9 cellular contexts compared by ENCODE assay signal in genomic region chr13:28059214-28059613, GRCh38. TPM values are rescaled to one million over a fixed set of nuclear protein-coding genes. Genes with fewer than 3 reads are reported as not detected.
DNase-seq lines count a peak whose midpoint lies in the region; TF ChIP-seq lines count a peak whose summit lies in the region.
"Had no signal": no experiment of that assay in that cellular context is flagged by ENCODE, and none has a peak within 500 bp of the region (broad histone marks: within the 10 kb centered on the region; RNA-seq: fewer than 3 reads in every experiment).

No MANE protein-coding gene starts in this region.

- H3K27me3 ChIP-seq in MM.1S (replicated peaks; ENCODE audit: insufficient read depth, low read length), result no peaks in the 10 kb centered on the region

- H3K9me3 Mint-ChIP-seq in activated CD4-positive, alpha-beta memory T cell treated with anti-CD3 and anti-CD28 coated beads, Interleukin-2, amount 10 ng/mL, durations not matched to agents 7 days and 5 days, result no peaks in the 10 kb centered on the region

- H3K36me3 Mint-ChIP-seq in activated CD4-positive, alpha-beta memory T cell treated with anti-CD3 and anti-CD28 coated beads, Interleukin-2, amount 10 ng/mL, durations not matched to agents 7 days and 5 days (ENCODE audit: low read depth), result no peaks in the 10 kb centered on the region

- TF ChIP-seq CTCF in MM.1S (IDR thresholded peaks at IDR 0.05; ENCODE audit: low read length), result peak; percentile 36
- TF ChIP-seq CTCF in fibroblast of villous mesenchyme (IDR thresholded peaks at IDR 0.05; ENCODE audit: insufficient read depth, low read depth, low read length), result peak; percentile 67

- H3F3A ChIP-seq in MM.1S (ENCODE audit: insufficient read depth, low read length), result no peaks in the 10 kb centered on the region

- no peak overlapping the region for H3K4me2 ChIP-seq in MM.1S (ENCODE audit: low read depth, low read length)

- no peaks in the 10 kb centered on the region for H3K36me3 ChIP-seq in MM.1S (replicated peaks; ENCODE audit: insufficient read depth, low read length)

- no peaks in the 10 kb centered on the region for H3K9me2 ChIP-seq in MM.1S (replicated peaks; ENCODE audit: insufficient read depth, low read length)

- no peaks in the 10 kb centered on the region for H4K20me1 ChIP-seq in MM.1S (ENCODE audit: insufficient read depth, low read length)

- peak; percentile 57 for DNase-seq in DMS 273 (lab: John Stamatoyannopoulos, UW; ENCODE audit: unreplicated experiment)
- no peak for DNase-seq in DMS 273 treated with DMSO at 0.1 percent for 48 hours (lab: John Stamatoyannopoulos, UW)
- peak; percentile 37 for DNase-seq in MM.1S
- peak; percentile 36 for DNase-seq in activated CD4-positive, alpha-beta memory T cell treated with anti-CD3 and anti-CD28 coated beads, Interleukin-2, amount 10 ng/mL, durations not matched to agents 7 days and 5 days
- peak; percentile 45 for DNase-seq in fibroblast of villous mesenchyme (ENCODE audit: low read depth)
- DNase-seq in stimulated activated CD4-positive, alpha-beta T cell treated with anti-CD3 and anti-CD28 coated beads, TNF-alpha, amount 100 ng/mL, for 24 hours (ENCODE audit: low read depth in 3 of 3), result peak; percentile 2 to 39 (median 2)
- DNase-seq in globus pallidus (ENCODE audit: low spot score), result no peak
- DNase-seq in NCI-H345 treated with DMSO at 0.1 percent for 48 hours (lab: John Stamatoyannopoulos, UW; ENCODE audit: unreplicated experiment), result no peak

- H2AFZ ChIP-seq in MM.1S (ENCODE audit: low read length), result no peak overlapping the region

- H3K4me3 Mint-ChIP-seq in activated CD4-positive, alpha-beta memory T cell treated with anti-CD3 and anti-CD28 coated beads, Interleukin-2, amount 10 ng/mL, durations not matched to agents 7 days and 5 days, result no peak overlapping the region

- peaks cover 18% of the 10 kb centered on the region for H3K27me3 Mint-ChIP-seq in activated CD4-positive, alpha-beta memory T cell treated with anti-CD3 and anti-CD28 coated beads, Interleukin-2, amount 10 ng/mL, durations not matched to agents 7 days and 5 days

- no peak overlapping the region for H3K9ac ChIP-seq in MM.1S (ENCODE audit: low read length)

- H3K4me1 ChIP-seq in MM.1S (ENCODE audit: low read length), result no peaks in the 10 kb centered on the region

- no peak overlapping the region for H3K27ac ChIP-seq in MM.1S (ENCODE audit: low read length)

- CTCF ChIA-PET in activated CD4-positive, alpha-beta memory T cell treated with anti-CD3 and anti-CD28 coated beads, Interleukin-2, amount 10 ng/mL, durations not matched to agents 7 days and 5 days (lab: Charles Lee), result interaction anchor here (0.7 kb wide), 1 partner anchor 78 kb away, joined by 3 read pairs; no protein-coding TSS in a partner anchor

- no peak overlapping the region for H3K27ac Mint-ChIP-seq in activated CD4-positive, alpha-beta memory T cell treated with anti-CD3 and anti-CD28 coated beads, Interleukin-2, amount 10 ng/mL, durations not matched to agents 7 days and 5 days

- H3K9me3 ChIP-seq in MM.1S (replicated peaks; ENCODE audit: insufficient read depth, low read length), result no peaks in the 10 kb centered on the region

- no peaks in the 10 kb centered on the region for H3K4me1 Mint-ChIP-seq in activated CD4-positive, alpha-beta memory T cell treated with anti-CD3 and anti-CD28 coated beads, Interleukin-2, amount 10 ng/mL, durations not matched to agents 7 days and 5 days

- H3K4me3 ChIP-seq in MM.1S (ENCODE audit: low read length), result no peak overlapping the region
- H3K4me3 ChIP-seq in fibroblast of villous mesenchyme (ENCODE audit: low read depth, low read length), result no peak overlapping the region

- POLR2A ChIA-PET in activated CD4-positive, alpha-beta memory T cell treated with anti-CD3 and anti-CD28 coated beads, Interleukin-2, amount 10 ng/mL, durations not matched to agents 7 days and 5 days (lab: Charles Lee), result no interaction called here

- H3K79me2 ChIP-seq in MM.1S (ENCODE audit: low read length), result no peaks in the 10 kb centered on the region

RNA-seq across cellular contexts. Expression of gene FLT3, which starts 41.2 kb away (rescaled TPM):
- not detected for total RNA-seq in activated CD4-positive, alpha-beta memory T cell treated with anti-CD3 and anti-CD28 coated beads, Interleukin-2, amount 10 ng/mL, durations not matched to agents 7 days and 5 days
- total RNA-seq in fibroblast of villous mesenchyme, result not detected in 2 replicates
- total RNA-seq: activated CD8-positive, alpha-beta memory T cell treated with anti-CD3 and anti-CD28 coated beads for 36 hours had no signal

Comparison
In these comparisons a context has a peak if more than half of its experiments do, and no peak if none do; other contexts are left out.
1. DNase-seq: peak in DMS 273 (single experiment), MM.1S (single experiment), activated CD4-positive, alpha-beta memory T cell treated with anti-CD3 and anti-CD28 coated beads, Interleukin-2, amount 10 ng/mL, durations not matched to agents 7 days and 5 days (single experiment), fibroblast of villous mesenchyme (single experiment) and stimulated activated CD4-positive, alpha-beta T cell treated with anti-CD3 and anti-CD28 coated beads, TNF-alpha, amount 100 ng/mL, for 24 hours (3 of 3); none in DMS 273 treated with DMSO at 0.1 percent for 48 hours (single experiment), globus pallidus (single experiment) and NCI-H345 treated with DMSO at 0.1 percent for 48 hours (single experiment).